In genomic region chrX:150887906-150888465, GRCh38 we compare ENCODE assay signal across 19 cellular contexts. TPM values are rescaled to one million over a fixed set of nuclear protein-coding genes. Genes with fewer than 3 reads are reported as not detected.
DNase-seq lines count a peak whose midpoint lies in the region; ATAC-seq and TF ChIP-seq lines count a peak whose summit lies in the region.
"Had no signal": no experiment of that assay in that cellular context is flagged by ENCODE, and none has a peak within 500 bp of the region (broad histone marks: within the 10 kb centered on the region; RNA-seq: fewer than 3 reads in every experiment).

No MANE protein-coding gene starts in this region.

- DNase-seq in GM23248, result peak; percentile 25
- DNase-seq in SK-MEL-5 (ENCODE audit: low read depth, low spot score), result peak; percentile 26
- peak; percentile 52 for DNase-seq in fibroblast of mammary gland (ENCODE audit: low read depth)
- peak; percentile 63 for DNase-seq in putamen (ENCODE audit: low spot score)
- no peak for DNase-seq in SKM-1 (lab: John Stamatoyannopoulos, UW; ENCODE audit: unreplicated experiment)
- no peak for DNase-seq in naive thymus-derived CD8-positive, alpha-beta T cell
- no peak for DNase-seq in stimulated activated CD8-positive, alpha-beta memory T cell treated with anti-CD3 and anti-CD28 coated beads, Interleukin-4, amount 100 ng/mL, for 48 hours
- DNase-seq: activated CD4-positive, alpha-beta T cell treated with anti-CD3 and anti-CD28 coated beads for 4 hours; activated CD8-positive, alpha-beta memory T cell treated with anti-CD3 and anti-CD28 coated beads, Interleukin-2, amount 50 U/mL, for 48 hours; aorta; COR-L47; NCI-H524 treated with DMSO at 0.1 percent for 48 hours; OCI-M1; right cardiac atrium; testis had no signal

- peaks cover 30% of the 10 kb centered on the region for H3K79me2 ChIP-seq in GM23248 (ENCODE audit: insufficient read depth)

- H3F3A ChIP-seq in GM23248 (ENCODE audit: insufficient read depth), result no peaks in the 10 kb centered on the region

- H3K4me1 Mint-ChIP-seq in naive thymus-derived CD8-positive, alpha-beta T cell, result peaks cover 0 to 8% (median 2%) of the 10 kb centered on the region in 4 donors

- H3K4me2 ChIP-seq in GM23248 (ENCODE audit: unreplicated experiment), result no peak overlapping the region

- peak overlapping the region in 1 of 10 donors; percentile 36 for H3K27ac Mint-ChIP-seq in naive thymus-derived CD8-positive, alpha-beta T cell
- H3K27ac Mint-ChIP-seq: dendritic cell treated with granulocyte-macrophage colony-stimulating factor and Interleukin-4, amounts not matched to agents 40 ng/mL and 50 ng/mL, for 4 days had no signal

- H3K9me3 ChIP-seq in GM23248 (ENCODE audit: low read depth), result no peaks in the 10 kb centered on the region
- H3K9me3 ChIP-seq: neutrophil, testis had no signal

- no peaks in the 10 kb centered on the region for H3K4me1 ChIP-seq in GM23248 (ENCODE audit: insufficient read depth)
- H3K4me1 ChIP-seq: testis had no signal

- no peaks in the 10 kb centered on the region for H3K36me3 ChIP-seq in GM23248 (ENCODE audit: low read depth)
- H3K36me3 ChIP-seq: neutrophil had no signal

- in situ Hi-C loops in GM23248 (cut with MboI) (no loop called here), SK-MEL-5 (cut with HindIII; ENCODE audit: low pct_unique_long_range_greater_than_20kb, low sequenced_read_pairs) (no loop called here)

- H3K9me3 Mint-ChIP-seq in naive thymus-derived CD8-positive, alpha-beta T cell, result no peaks in the 10 kb centered on the region
- H3K9me3 Mint-ChIP-seq: dendritic cell treated with granulocyte-macrophage colony-stimulating factor and Interleukin-4, amounts not matched to agents 40 ng/mL and 50 ng/mL, for 4 days had no signal

- no peak overlapping the region for H3K9ac ChIP-seq in GM23248

- H4K20me1 ChIP-seq in GM23248 (ENCODE audit: insufficient read depth), result no peaks in the 10 kb centered on the region

- no peak overlapping the region for H3K4me3 Mint-ChIP-seq in naive thymus-derived CD8-positive, alpha-beta T cell
- H3K4me3 Mint-ChIP-seq: dendritic cell treated with granulocyte-macrophage colony-stimulating factor and Interleukin-4, amounts not matched to agents 40 ng/mL and 50 ng/mL, for 4 days had no signal

- ATAC-seq in naive thymus-derived CD8-positive, alpha-beta T cell, result no peak
- ATAC-seq in GM21360 (IDR thresholded peaks at IDR 0.05; ENCODE audit: unreplicated experiment), result no peak
- ATAC-seq: esophagus mucosa, right cardiac atrium had no signal

- H3K36me3 Mint-ChIP-seq in naive thymus-derived CD8-positive, alpha-beta T cell, result peaks cover 0 to 2% (median 0%) of the 10 kb centered on the region in 3 donors

- H3K9me2 ChIP-seq in GM23248 (ENCODE audit: insufficient read depth), result no peaks in the 10 kb centered on the region

- no peak overlapping the region for H3K27ac ChIP-seq in GM23248
- H3K27ac ChIP-seq: neutrophil, testis had no signal

- POLR2A ChIA-PET in naive thymus-derived CD8-positive, alpha-beta T cell (lab: Charles Lee), result no interaction called here

- H3K27me3 ChIP-seq in GM23248 (replicated peaks; ENCODE audit: insufficient read depth), result no peaks in the 10 kb centered on the region
- H3K27me3 ChIP-seq: neutrophil, testis had no signal

- no peak for TF ChIP-seq CTCF in fibroblast of mammary gland (conservative IDR thresholded peaks at IDR 0.05; ENCODE audit: control insufficient read depth, insufficient read depth, low read depth, low read length)

- WGBS in GM23248 (ENCODE audit: low coverage in 1 of 2, low lambda C conversion rate in 2 of 2, missing lambda C conversion rate in 2 of 2), 2 experiments, result 92 to 94% methylated on average over 6 of the region's 6 CpGs

- no peaks in the 10 kb centered on the region for H3K27me3 Mint-ChIP-seq in naive thymus-derived CD8-positive, alpha-beta T cell
- H3K27me3 Mint-ChIP-seq: dendritic cell treated with granulocyte-macrophage colony-stimulating factor and Interleukin-4, amounts not matched to agents 40 ng/mL and 50 ng/mL, for 4 days had no signal

- H3K4me3 ChIP-seq in GM23248 (no peak overlapping the region), fibroblast of mammary gland (ENCODE audit: control insufficient read depth, low read depth, low read length) (no peak overlapping the region)
- H3K4me3 ChIP-seq: testis had no signal

- H2AFZ ChIP-seq in GM23248, result no peak overlapping the region

RNA-seq across cellular contexts. Expression of gene CD99L2, which starts 10.5 kb away (rescaled TPM):
- 71.7 and 76.0 TPM in 2 replicates for total RNA-seq in GM23248 (2014; rRNA removed; shearing (Covaris generic))
- polyA plus RNA-seq in GM23248 (2016; fragmentation: Nextera tagmentation; extraction: Ambion mirVana), result 37.8 and 37.9 TPM in 2 replicates
- 34.4 and 37.7 TPM in 2 replicates for total RNA-seq in SK-MEL-5 (2014; rRNA removed; shearing (Covaris generic))
- 61.4 and 85.6 TPM in 2 replicates for polyA plus RNA-seq in SK-MEL-5 (2015; cell fraction: cytosol; rRNA removed)
- polyA plus RNA-seq in SK-MEL-5 (2015; cell fraction: nucleus; rRNA removed), result 15.3 and 21.0 TPM in 2 replicates
- 10 to 100 TPM; 14.3 to 15.5 TPM for total RNA-seq in naive thymus-derived CD8-positive, alpha-beta T cell
- polyA plus RNA-seq in naive thymus-derived CD8-positive, alpha-beta T cell, result 10 to 100 TPM; 13.5 to 17.0 (median 14.6) TPM

Comparison
In these comparisons a context has a peak if more than half of its experiments do, and no peak if none do; other contexts are left out.
1. DNase-seq: peak in GM23248 (single experiment), SK-MEL-5 (single experiment), fibroblast of mammary gland (single experiment) and putamen (single experiment); none in SKM-1 (single experiment), naive thymus-derived CD8-positive, alpha-beta T cell (0 of 10) and stimulated activated CD8-positive, alpha-beta memory T cell treated with anti-CD3 and anti-CD28 coated beads, Interleukin-4, amount 100 ng/mL, for 48 hours (single experiment).